Comparison of ENCODE assay signal across 1 cellular context in the genomic region with DNA sequence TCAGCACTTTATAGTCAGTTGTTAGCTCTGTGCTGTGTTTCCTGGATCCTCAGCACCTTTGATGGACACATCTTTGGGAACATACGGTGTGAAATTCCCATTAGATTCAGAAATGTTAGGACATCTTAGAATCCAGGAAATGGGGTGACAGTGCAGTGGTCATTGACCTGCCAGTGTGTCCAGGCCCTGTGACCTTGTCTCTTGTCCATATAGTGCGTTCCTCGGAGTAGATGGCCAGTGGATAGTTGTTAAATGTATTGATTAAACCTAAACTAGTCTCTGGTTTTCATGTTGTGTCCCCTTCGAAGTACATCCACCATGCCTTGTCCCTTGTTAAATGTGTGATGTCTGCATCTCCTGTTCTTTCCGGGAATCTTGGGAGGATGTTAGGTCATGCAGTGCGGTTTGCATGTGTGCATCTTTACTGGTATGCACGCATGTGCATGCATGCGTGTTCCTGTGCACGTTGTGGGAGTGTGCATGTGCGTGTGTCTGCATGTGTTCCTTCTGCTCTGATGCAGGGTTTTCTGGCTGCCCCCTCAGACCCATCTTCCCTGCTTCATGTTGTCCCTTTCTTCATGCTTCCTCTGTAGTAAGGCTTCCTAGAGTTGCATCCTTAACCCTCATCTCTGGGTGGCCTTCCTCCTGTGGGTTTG.
A peak's percentile ranks its signal among the peaks of the same experiment; 100 is the strongest.
TF ChIP-seq lines count a peak whose summit lies in the region.

No MANE protein-coding gene starts in this region.

TF ChIP-seq in K562, 482 proteins besides CTCF, POLR2A, EP300 and RAD21 (continues in another document):
- TF ChIP-seq ZNF584 (CRISPR knock-in tag; IDR thresholded peaks at IDR 0.05; ENCODE audit: low read depth): no peak
- TF ChIP-seq SRSF1 (IDR thresholded peaks at IDR 0.05; ENCODE audit: low read depth, low read length): no peak
- no peak for TF ChIP-seq RAD51 (IDR thresholded peaks at IDR 0.05; ENCODE audit: borderline replicate concordance, low read depth)
- TF ChIP-seq ZNF436 (CRISPR knock-in tag; IDR thresholded peaks at IDR 0.05): no peak
- TF ChIP-seq ZFP30 (CRISPR knock-in tag; IDR thresholded peaks at IDR 0.05; ENCODE audit: borderline replicate concordance): no peak
- TF ChIP-seq ZC3H4 (CRISPR knock-in tag; IDR thresholded peaks at IDR 0.05; ENCODE audit: borderline replicate concordance): no peak
- TF ChIP-seq NCOA4 (IDR thresholded peaks at IDR 0.05; ENCODE audit: partially characterized antibody): no peak
- no peak for TF ChIP-seq CEBPB (tag; IDR thresholded peaks at IDR 0.05)
- TF ChIP-seq XRCC5 (IDR thresholded peaks at IDR 0.05; ENCODE audit: low read depth, low read length): no peak
- TF ChIP-seq, protein P1, sequence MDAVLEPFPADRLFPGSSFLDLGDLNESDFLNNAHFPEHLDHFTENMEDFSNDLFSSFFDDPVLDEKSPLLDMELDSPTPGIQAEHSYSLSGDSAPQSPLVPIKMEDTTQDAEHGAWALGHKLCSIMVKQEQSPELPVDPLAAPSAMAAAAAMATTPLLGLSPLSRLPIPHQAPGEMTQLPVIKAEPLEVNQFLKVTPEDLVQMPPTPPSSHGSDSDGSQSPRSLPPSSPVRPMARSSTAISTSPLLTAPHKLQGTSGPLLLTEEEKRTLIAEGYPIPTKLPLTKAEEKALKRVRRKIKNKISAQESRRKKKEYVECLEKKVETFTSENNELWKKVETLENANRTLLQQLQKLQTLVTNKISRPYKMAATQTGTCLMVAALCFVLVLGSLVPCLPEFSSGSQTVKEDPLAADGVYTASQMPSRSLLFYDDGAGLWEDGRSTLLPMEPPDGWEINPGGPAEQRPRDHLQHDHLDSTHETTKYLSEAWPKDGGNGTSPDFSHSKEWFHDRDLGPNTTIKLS (IDR thresholded peaks at IDR 0.05; ENCODE audit: borderline replicate concordance, low read depth): no peak
- no peak for TF ChIP-seq ZNF507 (tag; conservative IDR thresholded peaks at IDR 0.05)
- TF ChIP-seq, protein P2, sequence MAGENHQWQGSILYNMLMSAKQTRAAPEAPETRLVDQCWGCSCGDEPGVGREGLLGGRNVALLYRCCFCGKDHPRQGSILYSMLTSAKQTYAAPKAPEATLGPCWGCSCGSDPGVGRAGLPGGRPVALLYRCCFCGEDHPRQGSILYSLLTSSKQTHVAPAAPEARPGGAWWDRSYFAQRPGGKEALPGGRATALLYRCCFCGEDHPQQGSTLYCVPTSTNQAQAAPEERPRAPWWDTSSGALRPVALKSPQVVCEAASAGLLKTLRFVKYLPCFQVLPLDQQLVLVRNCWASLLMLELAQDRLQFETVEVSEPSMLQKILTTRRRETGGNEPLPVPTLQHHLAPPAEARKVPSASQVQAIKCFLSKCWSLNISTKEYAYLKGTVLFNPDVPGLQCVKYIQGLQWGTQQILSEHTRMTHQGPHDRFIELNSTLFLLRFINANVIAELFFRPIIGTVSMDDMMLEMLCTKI (IDR thresholded peaks at IDR 0.05; ENCODE audit: partially characterized antibody): no peak
- TF ChIP-seq WHSC1 (IDR thresholded peaks at IDR 0.05; ENCODE audit: low read length): peak; percentile 100
- no peak for TF ChIP-seq FOXA3 (CRISPR knock-in tag; conservative IDR thresholded peaks at IDR 0.05 in 1 of 2, IDR thresholded peaks at IDR 0.05 in 1 of 2)
- TF ChIP-seq, protein P3, sequence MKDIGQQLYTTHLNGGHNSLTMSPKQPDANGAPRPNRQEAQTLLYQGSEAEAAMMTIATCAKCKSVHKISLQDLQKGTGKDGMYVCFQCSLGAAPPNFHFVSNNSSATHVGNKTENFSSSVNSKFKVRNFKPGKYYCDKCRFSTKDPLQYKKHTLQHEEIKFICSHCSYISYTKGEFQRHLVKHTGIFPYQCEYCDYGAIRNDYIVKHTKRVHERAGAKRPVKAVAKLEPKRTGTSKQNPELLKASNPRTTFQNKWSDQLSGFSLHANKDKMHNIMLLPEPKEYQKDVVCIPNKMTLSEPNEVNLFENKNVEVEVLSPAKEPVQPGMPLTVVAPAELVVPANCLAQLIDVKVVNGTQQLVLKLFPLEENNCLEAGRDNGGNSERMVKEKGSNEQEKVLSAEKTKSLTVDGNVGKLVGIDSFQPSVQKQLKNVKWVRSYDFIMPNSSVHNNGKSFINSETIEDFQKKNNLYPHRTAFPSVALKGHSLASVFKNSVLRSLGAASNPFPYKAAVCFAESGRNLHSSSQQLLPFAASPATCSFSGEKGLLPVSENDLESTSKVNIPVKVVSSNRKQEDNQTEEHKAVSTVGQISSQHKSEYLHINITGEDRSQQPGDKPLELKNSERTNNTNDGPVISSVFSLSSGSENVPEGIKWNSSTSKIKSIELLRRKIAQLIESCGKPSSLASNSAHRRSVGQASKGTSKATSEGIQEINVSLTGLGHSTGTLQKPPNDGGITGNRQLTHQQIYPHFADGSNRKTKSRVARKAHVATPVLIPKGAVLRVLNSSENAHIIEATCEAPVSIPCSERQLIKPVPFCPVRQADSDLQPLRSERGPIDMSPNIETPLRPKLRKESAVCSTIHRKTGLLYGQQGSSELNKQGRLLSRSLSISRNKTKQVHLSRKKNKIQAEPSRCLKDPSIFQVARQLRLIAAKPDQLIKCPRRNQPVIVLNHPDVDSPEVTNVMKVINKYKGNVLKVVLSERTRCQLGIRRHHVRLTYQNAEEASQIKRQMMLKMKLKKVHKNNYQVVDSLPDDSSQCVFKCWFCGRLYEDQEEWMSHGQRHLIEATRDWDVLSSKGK (CRISPR knock-in tag; IDR thresholded peaks at IDR 0.05): no peak
- TF ChIP-seq CREM (IDR thresholded peaks at IDR 0.05; ENCODE audit: low read depth): no peak
- TF ChIP-seq KLF16 (IDR thresholded peaks at IDR 0.05): no peak
- TF ChIP-seq FOS (IDR thresholded peaks at IDR 0.05; ENCODE audit: extremely low read depth, insufficient read length): no peak
- TF ChIP-seq, protein P4, sequence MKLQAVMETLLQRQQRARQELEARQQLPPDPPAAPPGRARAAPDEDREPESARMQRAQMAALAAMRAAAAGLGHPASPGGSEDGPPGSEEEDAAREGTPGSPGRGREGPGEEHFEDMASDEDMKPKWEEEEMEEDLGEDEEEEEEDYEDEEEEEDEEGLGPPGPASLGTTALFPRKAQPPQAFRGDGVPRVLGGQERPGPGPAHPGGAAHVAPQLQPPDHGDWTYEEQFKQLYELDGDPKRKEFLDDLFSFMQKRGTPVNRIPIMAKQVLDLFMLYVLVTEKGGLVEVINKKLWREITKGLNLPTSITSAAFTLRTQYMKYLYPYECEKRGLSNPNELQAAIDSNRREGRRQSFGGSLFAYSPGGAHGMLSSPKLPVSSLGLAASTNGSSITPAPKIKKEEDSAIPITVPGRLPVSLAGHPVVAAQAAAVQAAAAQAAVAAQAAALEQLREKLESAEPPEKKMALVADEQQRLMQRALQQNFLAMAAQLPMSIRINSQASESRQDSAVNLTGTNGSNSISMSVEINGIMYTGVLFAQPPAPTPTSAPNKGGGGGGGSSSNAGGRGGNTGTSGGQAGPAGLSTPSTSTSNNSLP (IDR thresholded peaks at IDR 0.05; ENCODE audit: borderline replicate concordance, low read depth, low read length): no peak
- TF ChIP-seq, protein P5, sequence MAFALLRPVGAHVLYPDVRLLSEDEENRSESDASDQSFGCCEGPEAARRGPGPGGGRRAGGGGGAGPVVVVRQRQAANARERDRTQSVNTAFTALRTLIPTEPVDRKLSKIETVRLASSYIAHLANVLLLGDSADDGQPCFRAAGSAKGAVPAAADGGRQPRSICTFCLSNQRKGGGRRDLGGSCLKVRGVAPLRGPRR (CRISPR knock-in tag; IDR thresholded peaks at IDR 0.05): peak; percentile 82
- no peak for TF ChIP-seq SMAD1 (IDR thresholded peaks at IDR 0.05; ENCODE audit: low read depth, low read length, partially characterized antibody)
- TF ChIP-seq DIDO1 (tag; IDR thresholded peaks at IDR 0.05; ENCODE audit: low read depth): no peak
- TF ChIP-seq SIX5 (IDR thresholded peaks at IDR 0.05; ENCODE audit: borderline replicate concordance in 1 of 2, insufficient read depth in 1 of 2, low read depth in 1 of 2, low read length in 2 of 2): 0 out of 4 replicates have a peak, but pooled peaks of 1 of the 2 experiments have one; percentile 9
- TF ChIP-seq, protein P6, sequence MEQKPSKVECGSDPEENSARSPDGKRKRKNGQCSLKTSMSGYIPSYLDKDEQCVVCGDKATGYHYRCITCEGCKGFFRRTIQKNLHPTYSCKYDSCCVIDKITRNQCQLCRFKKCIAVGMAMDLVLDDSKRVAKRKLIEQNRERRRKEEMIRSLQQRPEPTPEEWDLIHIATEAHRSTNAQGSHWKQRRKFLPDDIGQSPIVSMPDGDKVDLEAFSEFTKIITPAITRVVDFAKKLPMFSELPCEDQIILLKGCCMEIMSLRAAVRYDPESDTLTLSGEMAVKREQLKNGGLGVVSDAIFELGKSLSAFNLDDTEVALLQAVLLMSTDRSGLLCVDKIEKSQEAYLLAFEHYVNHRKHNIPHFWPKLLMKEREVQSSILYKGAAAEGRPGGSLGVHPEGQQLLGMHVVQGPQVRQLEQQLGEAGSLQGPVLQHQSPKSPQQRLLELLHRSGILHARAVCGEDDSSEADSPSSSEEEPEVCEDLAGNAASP (IDR thresholded peaks at IDR 0.05): no peak
- TF ChIP-seq, protein P7, sequence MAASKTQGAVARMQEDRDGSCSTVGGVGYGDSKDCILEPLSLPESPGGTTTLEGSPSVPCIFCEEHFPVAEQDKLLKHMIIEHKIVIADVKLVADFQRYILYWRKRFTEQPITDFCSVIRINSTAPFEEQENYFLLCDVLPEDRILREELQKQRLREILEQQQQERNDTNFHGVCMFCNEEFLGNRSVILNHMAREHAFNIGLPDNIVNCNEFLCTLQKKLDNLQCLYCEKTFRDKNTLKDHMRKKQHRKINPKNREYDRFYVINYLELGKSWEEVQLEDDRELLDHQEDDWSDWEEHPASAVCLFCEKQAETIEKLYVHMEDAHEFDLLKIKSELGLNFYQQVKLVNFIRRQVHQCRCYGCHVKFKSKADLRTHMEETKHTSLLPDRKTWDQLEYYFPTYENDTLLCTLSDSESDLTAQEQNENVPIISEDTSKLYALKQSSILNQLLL (CRISPR knock-in tag; IDR thresholded peaks at IDR 0.05; ENCODE audit: borderline replicate concordance): 0 out of 2 replicates have a peak, but pooled peaks have one; percentile 54
- TF ChIP-seq, protein P8, sequence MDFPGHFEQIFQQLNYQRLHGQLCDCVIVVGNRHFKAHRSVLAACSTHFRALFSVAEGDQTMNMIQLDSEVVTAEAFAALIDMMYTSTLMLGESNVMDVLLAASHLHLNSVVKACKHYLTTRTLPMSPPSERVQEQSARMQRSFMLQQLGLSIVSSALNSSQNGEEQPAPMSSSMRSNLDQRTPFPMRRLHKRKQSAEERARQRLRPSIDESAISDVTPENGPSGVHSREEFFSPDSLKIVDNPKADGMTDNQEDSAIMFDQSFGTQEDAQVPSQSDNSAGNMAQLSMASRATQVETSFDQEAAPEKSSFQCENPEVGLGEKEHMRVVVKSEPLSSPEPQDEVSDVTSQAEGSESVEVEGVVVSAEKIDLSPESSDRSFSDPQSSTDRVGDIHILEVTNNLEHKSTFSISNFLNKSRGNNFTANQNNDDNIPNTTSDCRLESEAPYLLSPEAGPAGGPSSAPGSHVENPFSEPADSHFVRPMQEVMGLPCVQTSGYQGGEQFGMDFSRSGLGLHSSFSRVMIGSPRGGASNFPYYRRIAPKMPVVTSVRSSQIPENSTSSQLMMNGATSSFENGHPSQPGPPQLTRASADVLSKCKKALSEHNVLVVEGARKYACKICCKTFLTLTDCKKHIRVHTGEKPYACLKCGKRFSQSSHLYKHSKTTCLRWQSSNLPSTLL (IDR thresholded peaks at IDR 0.05): no peak
- no peak for TF ChIP-seq POU5F1 (IDR thresholded peaks at IDR 0.05; ENCODE audit: borderline replicate concordance, low read depth, low read length, partially characterized antibody)
- TF ChIP-seq, protein P9, sequence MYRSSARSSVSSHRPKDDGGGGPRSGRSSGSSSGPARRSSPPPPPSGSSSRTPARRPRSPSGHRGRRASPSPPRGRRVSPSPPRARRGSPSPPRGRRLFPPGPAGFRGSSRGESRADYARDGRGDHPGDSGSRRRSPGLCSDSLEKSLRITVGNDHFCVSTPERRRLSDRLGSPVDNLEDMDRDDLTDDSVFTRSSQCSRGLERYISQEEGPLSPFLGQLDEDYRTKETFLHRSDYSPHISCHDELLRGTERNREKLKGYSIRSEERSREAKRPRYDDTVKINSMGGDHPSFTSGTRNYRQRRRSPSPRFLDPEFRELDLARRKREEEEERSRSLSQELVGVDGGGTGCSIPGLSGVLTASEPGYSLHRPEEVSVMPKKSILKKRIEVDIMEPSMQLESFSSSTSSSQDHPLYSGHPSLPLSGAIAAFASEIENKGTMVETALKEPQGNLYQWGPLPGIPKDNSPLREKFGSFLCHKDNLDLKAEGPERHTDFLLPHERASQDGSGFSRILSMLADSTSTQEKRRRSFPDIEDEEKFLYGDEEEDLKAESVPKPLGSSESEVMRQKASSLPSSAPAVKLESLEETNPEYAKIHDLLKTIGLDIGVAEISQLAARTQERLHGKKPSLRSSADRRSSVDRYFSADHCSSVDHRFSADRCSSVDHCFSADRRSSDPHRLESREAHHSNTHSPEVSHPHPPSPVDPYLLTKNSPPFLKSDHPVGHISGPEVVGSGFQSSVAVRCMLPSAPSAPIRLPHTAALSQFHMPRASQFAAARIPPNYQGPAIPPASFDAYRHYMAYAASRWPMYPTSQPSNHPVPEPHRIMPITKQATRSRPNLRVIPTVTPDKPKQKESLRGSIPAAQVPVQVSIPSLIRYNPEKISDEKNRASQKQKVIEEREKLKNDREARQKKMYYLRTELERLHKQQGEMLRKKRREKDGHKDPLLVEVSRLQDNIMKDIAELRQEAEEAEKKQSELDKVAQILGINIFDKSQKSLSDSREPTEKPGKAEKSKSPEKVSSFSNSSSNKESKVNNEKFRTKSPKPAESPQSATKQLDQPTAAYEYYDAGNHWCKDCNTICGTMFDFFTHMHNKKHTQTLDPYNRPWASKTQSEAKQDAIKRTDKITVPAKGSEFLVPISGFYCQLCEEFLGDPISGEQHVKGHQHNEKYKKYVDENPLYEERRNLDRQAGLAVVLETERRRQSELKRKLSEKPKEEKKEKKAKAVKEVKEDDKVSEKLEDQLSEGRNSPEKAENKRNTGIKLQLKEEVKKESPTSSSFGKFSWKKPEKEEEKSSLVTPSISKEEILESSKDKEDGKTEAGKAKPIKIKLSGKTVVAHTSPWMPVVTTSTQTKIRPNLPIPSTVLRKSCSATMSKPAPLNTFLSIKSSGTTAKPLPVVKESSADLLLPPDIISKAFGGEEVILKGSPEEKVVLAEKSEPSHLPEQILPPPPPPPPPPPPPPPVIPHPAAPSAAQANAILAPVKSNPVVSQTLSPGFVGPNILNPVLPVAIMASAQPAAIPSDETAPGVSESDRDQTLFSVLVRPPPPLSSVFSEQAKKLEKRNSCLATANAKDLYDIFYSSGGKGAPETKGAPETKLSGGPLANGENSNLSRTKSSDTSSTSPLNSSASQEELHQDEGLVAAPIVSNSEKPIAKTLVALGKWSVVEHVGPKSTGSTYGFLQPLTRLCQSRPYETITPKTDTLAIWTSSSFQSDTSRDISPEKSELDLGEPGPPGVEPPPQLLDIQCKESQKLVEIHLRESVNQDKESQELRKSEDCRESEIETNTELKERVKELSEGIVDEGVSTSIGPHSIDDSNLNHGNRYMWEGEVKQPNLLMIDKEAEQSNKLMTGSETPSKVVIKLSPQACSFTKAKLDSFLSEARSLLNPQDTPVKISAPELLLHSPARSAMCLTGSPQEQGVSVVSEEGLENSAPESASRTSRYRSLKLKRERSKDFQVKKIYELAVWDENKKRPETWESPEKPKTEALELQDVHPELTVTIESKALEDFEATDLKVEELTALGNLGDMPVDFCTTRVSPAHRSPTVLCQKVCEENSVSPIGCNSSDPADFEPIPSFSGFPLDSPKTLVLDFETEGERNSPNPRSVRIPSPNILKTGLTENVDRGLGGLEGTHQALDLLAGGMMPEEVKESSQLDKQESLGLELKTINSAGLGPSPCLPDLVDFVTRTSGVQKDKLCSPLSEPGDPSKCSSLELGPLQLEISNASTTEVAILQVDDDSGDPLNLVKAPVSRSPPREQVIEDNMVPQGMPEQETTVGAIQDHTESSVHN (IDR thresholded peaks at IDR 0.05; ENCODE audit: borderline replicate concordance in 1 of 2, low read depth in 1 of 2): no peak
- no peak for TF ChIP-seq NCOR1 (IDR thresholded peaks at IDR 0.05)
- no peak for TF ChIP-seq NELFE (IDR thresholded peaks at IDR 0.05; ENCODE audit: insufficient read depth, insufficient read length)
- TF ChIP-seq ILK (tag; IDR thresholded peaks at IDR 0.05; ENCODE audit: borderline replicate concordance, low read depth): 0 out of 2 replicates have a peak, but pooled peaks have one; percentile 13
